ENCODE assay signal across 18 cellular contexts in genomic region chr3:43867673-43868072, GRCh38.
DNase-seq lines count a peak whose midpoint lies in the region; ATAC-seq and TF ChIP-seq lines count a peak whose summit lies in the region.
"Had no signal": no experiment of that assay in that cellular context is flagged by ENCODE, and none has a peak within 500 bp of the region (broad histone marks: within the 10 kb centered on the region; RNA-seq: fewer than 3 reads in every experiment).

No MANE protein-coding gene starts in this region.

- peaks cover 67% of the 10 kb centered on the region for H3K27me3 Mint-ChIP-seq in T-helper 17 cell

- peaks cover 65% of the 10 kb centered on the region for H3K4me1 ChIP-seq in ACC112 (ENCODE audit: control insufficient read depth, insufficient read depth, low read length, unreplicated experiment)
- H3K4me1 ChIP-seq in BE2C, result no peaks in the 10 kb centered on the region
- H3K4me1 ChIP-seq: testis had no signal

- peaks cover 2% of the 10 kb centered on the region for H3K4me1 Mint-ChIP-seq in T-helper 17 cell
- H3K4me1 Mint-ChIP-seq: activated CD4-positive, alpha-beta T cell treated with anti-CD3 and anti-CD28 coated beads, Interleukin-2, amount 10 ng/mL, durations not matched to agents 24 days and 14 days; activated naive CD8-positive, alpha-beta T cell treated with anti-CD3 and anti-CD28 coated beads, Interleukin-2, amount 10 ng/mL, durations not matched to agents 7 days and 5 days; natural killer cell had no signal

- H3K27ac ChIP-seq in ACC112 (ENCODE audit: low read depth, low read length), result peak overlapping the region; percentile 64
- H3K27ac ChIP-seq: lower lobe of right lung, testis had no signal

- H3K4me3 ChIP-seq in ACC112 (ENCODE audit: low read depth, low read length) (no peak overlapping the region), cardiac fibroblast (replicated peaks in 1 of 2; ENCODE audit: low read depth in 2 of 2, low read length in 2 of 2) (no peak overlapping the region), BE2C (ENCODE audit: low read depth, low read length) (no peak overlapping the region)
- H3K4me3 ChIP-seq: lower lobe of right lung, MG63, testis had no signal

- H3K4me3 Mint-ChIP-seq in T-helper 17 cell, result no peak overlapping the region
- H3K4me3 Mint-ChIP-seq: activated CD4-positive, alpha-beta T cell treated with anti-CD3 and anti-CD28 coated beads, Interleukin-2, amount 10 ng/mL, durations not matched to agents 24 days and 14 days; activated naive CD8-positive, alpha-beta T cell treated with anti-CD3 and anti-CD28 coated beads, Interleukin-2, amount 10 ng/mL, durations not matched to agents 7 days and 5 days; natural killer cell had no signal

- peak; percentile 50 for DNase-seq in HS-5 (ENCODE audit: low read depth)
- peak; percentile 81 to 94 for DNase-seq in cardiac fibroblast (ENCODE audit: low read depth in 2 of 2)
- DNase-seq in iris pigment epithelial cell (ENCODE audit: low read depth), result peak; percentile 90
- DNase-seq in activated CD8-positive, alpha-beta memory T cell treated with anti-CD3 and anti-CD28 coated beads, Interleukin-2, amount 50 U/mL, for 4 hours, result no peak
- DNase-seq in BE2C, result no peak
- DNase-seq in T-helper 17 cell, result no peak
- DNase-seq: activated CD4-positive, alpha-beta T cell treated with anti-CD3 and anti-CD28 coated beads, Interleukin-2, amount 10 ng/mL, durations not matched to agents 24 days and 14 days; activated naive CD8-positive, alpha-beta T cell treated with anti-CD3 and anti-CD28 coated beads, Interleukin-2, amount 10 ng/mL, durations not matched to agents 7 days and 5 days; activated T-cell treated with anti-CD3 and anti-CD28 coated beads, Interleukin-2, amount 50 U/mL, for 1 hour; lower lobe of right lung; MG63; natural killer cell; retina; Right ventricle myocardium superior; stimulated activated CD4-positive, alpha-beta T cell treated with anti-CD3 and anti-CD28 coated beads, Interleukin-2, amount 100 ng/mL, for 24 hours; testis had no signal

- H3K27ac Mint-ChIP-seq in T-helper 17 cell, result no peak overlapping the region
- H3K27ac Mint-ChIP-seq: activated CD4-positive, alpha-beta T cell treated with anti-CD3 and anti-CD28 coated beads, Interleukin-2, amount 10 ng/mL, durations not matched to agents 24 days and 14 days; activated naive CD8-positive, alpha-beta T cell treated with anti-CD3 and anti-CD28 coated beads, Interleukin-2, amount 10 ng/mL, durations not matched to agents 7 days and 5 days; natural killer cell had no signal

- H2AFZ ChIP-seq in ACC112 (ENCODE audit: low read length, unreplicated experiment), result no peak overlapping the region

- H3K36me3 Mint-ChIP-seq in T-helper 17 cell (ENCODE audit: low read depth), result peaks cover 3% of the 10 kb centered on the region
- H3K36me3 Mint-ChIP-seq: activated naive CD8-positive, alpha-beta T cell treated with anti-CD3 and anti-CD28 coated beads, Interleukin-2, amount 10 ng/mL, durations not matched to agents 7 days and 5 days; natural killer cell had no signal

- H3K9me3 ChIP-seq in BE2C, result no peaks in the 10 kb centered on the region
- H3K9me3 ChIP-seq in T-helper 17 cell (ENCODE audit: control insufficient read depth, low read length, poor library complexity, severe bottlenecking), result peaks cover 4% of the 10 kb centered on the region
- H3K9me3 ChIP-seq: lower lobe of right lung, MG63, testis had no signal

- H3K36me3 ChIP-seq in ACC112 (ENCODE audit: insufficient read depth, low read length) (no peaks in the 10 kb centered on the region), BE2C (no peaks in the 10 kb centered on the region)
- H3K36me3 ChIP-seq: lower lobe of right lung, MG63 had no signal

- no peaks in the 10 kb centered on the region for H3K27me3 ChIP-seq in ACC112 (ENCODE audit: insufficient read depth, low read length)
- H3K27me3 ChIP-seq in BE2C, result no peaks in the 10 kb centered on the region
- H3K27me3 ChIP-seq: MG63, testis had no signal

- ATAC-seq in HG03571 (IDR thresholded peaks at IDR 0.05; ENCODE audit: unreplicated experiment) (no peak), T-helper 17 cell (no peak)
- ATAC-seq: lower lobe of right lung, natural killer cell had no signal

- TF ChIP-seq CTCF in cardiac fibroblast (IDR thresholded peaks at IDR 0.05; ENCODE audit: low read depth, low read length), result no peak
- no peak for TF ChIP-seq CTCF in BE2C (IDR thresholded peaks at IDR 0.05; ENCODE audit: low read depth, low read length)

- no peaks in the 10 kb centered on the region for H3K79me2 ChIP-seq in ACC112 (ENCODE audit: control insufficient read depth, insufficient read depth, low read length, unreplicated experiment)

Comparison
In these comparisons a context has a peak if more than half of its experiments do, and no peak if none do; other contexts are left out.
1. DNase-seq: peak in HS-5 (single experiment), cardiac fibroblast (2 of 2) and iris pigment epithelial cell (single experiment); none in activated CD8-positive, alpha-beta memory T cell treated with anti-CD3 and anti-CD28 coated beads, Interleukin-2, amount 50 U/mL, for 4 hours (single experiment), BE2C (single experiment) and T-helper 17 cell (0 of 3).